Comparison of ENCODE assay signal across 27 cellular contexts in genomic region chr1:6986281-6986680, GRCh38.
"Had no signal": no experiment of that assay in that cellular context is flagged by ENCODE, and none has a peak within 500 bp of the region (broad histone marks: within the 10 kb centered on the region; RNA-seq: fewer than 3 reads in every experiment).

No MANE protein-coding gene starts in this region.

- H3K36me3 ChIP-seq: neural progenitor cell, pancreas, right lobe of liver, sigmoid colon, stomach, thoracic aorta, thyroid gland, tibial nerve, upper lobe of left lung, vagina had no signal

- H2AFZ ChIP-seq: neural progenitor cell had no signal

- H3K27ac ChIP-seq: neural progenitor cell, pancreas, psoas muscle, right lobe of liver, sigmoid colon, stomach, thoracic aorta, thyroid gland, tibial nerve, upper lobe of left lung, vagina had no signal

- H3K4me1 ChIP-seq: pancreas, right lobe of liver, sigmoid colon, stomach, thyroid gland, upper lobe of left lung, vagina had no signal

- H3K27ac Mint-ChIP-seq: naive thymus-derived CD4-positive, alpha-beta T cell; natural killer cell; neural progenitor cell; progenitor cell of endocrine pancreas; stimulated activated effector memory CD8-positive, alpha-beta T cell treated with anti-CD3 and anti-CD28 coated beads, Interleukin-12 subunit alpha, Interleukin-12 subunit beta, amount 100 ng/mL, for 72 hours; stimulated activated naive B cell treated with anti-CD40 and anti-IgM and Interleukin-4, amounts not matched to agents 10 μg/mL and 1 μg/mL and 100 μg/mL, for 72 hours; stimulated activated naive CD8-positive, alpha-beta T cell treated with anti-CD3 and anti-CD28 coated beads, Interleukin-15, Interleukin-2, amounts not matched to agents 100 ng/mL and 50 ng/mL, for 24 hours had no signal

- H3K4me1 Mint-ChIP-seq: naive thymus-derived CD4-positive, alpha-beta T cell; natural killer cell; stimulated activated effector memory CD8-positive, alpha-beta T cell treated with anti-CD3 and anti-CD28 coated beads, Interleukin-12 subunit alpha, Interleukin-12 subunit beta, amount 100 ng/mL, for 72 hours; stimulated activated naive B cell treated with anti-CD40 and anti-IgM and Interleukin-4, amounts not matched to agents 10 μg/mL and 1 μg/mL and 100 μg/mL, for 72 hours had no signal

- H3K4me3 Mint-ChIP-seq: naive thymus-derived CD4-positive, alpha-beta T cell; natural killer cell; nephron; neural progenitor cell; stimulated activated effector memory CD8-positive, alpha-beta T cell treated with anti-CD3 and anti-CD28 coated beads, Interleukin-12 subunit alpha, Interleukin-12 subunit beta, amount 100 ng/mL, for 72 hours; stimulated activated naive B cell treated with anti-CD40 and anti-IgM and Interleukin-4, amounts not matched to agents 10 μg/mL and 1 μg/mL and 100 μg/mL, for 72 hours; stimulated activated naive CD8-positive, alpha-beta T cell treated with anti-CD3 and anti-CD28 coated beads, Interleukin-15, Interleukin-2, amounts not matched to agents 100 ng/mL and 50 ng/mL, for 24 hours had no signal

- H3K9ac ChIP-seq: neural progenitor cell had no signal

- DNase-seq: naive thymus-derived CD4-positive, alpha-beta T cell; natural killer cell; occipital lobe; pancreas; psoas muscle; right cardiac atrium; right lobe of liver; sigmoid colon; small intestine; stimulated activated CD4-positive, alpha-beta T cell treated with anti-CD3 and anti-CD28 coated beads, Interleukin-15, amount 100 ng/mL, for 24 hours; stimulated activated CD4-positive, alpha-beta T cell treated with anti-CD3 and anti-CD28 coated beads, Interleukin-2, amount 100 ng/mL, for 24 hours; stimulated activated CD4-positive, alpha-beta T cell treated with anti-CD3 and anti-CD28 coated beads, Interleukin-2, amount 100 ng/mL, for 48 hours; stimulated activated CD4-positive, alpha-beta T cell treated with anti-CD3 and anti-CD28 coated beads, Interleukin-4, amount 100 ng/mL, for 24 hours; stimulated activated naive B cell treated with anti-CD40 and anti-IgM and Interleukin-4, amounts not matched to agents 10 μg/mL and 1 μg/mL and 100 μg/mL, for 72 hours; stimulated activated naive CD4-positive, alpha-beta T cell treated with Interleukin-2 at 50 U/mL for 16 hours; stomach; thyroid gland; trophoblast cell; upper lobe of left lung had no signal

- H3K4me2 ChIP-seq: neural progenitor cell had no signal

- H3K27me3 ChIP-seq: neural progenitor cell, pancreas, right lobe of liver, thyroid gland, tibial nerve, upper lobe of left lung, vagina had no signal

- H3K9me3 ChIP-seq: pancreas, psoas muscle, right lobe of liver, sigmoid colon, thoracic aorta, thyroid gland, upper lobe of left lung, vagina had no signal

- H3K4me3 ChIP-seq: neural progenitor cell, pancreas, psoas muscle, right lobe of liver, sigmoid colon, stomach, thoracic aorta, thyroid gland, tibial nerve, upper lobe of left lung, vagina had no signal

- H3K36me3 Mint-ChIP-seq: naive thymus-derived CD4-positive, alpha-beta T cell; natural killer cell; neural progenitor cell; stimulated activated effector memory CD8-positive, alpha-beta T cell treated with anti-CD3 and anti-CD28 coated beads, Interleukin-12 subunit alpha, Interleukin-12 subunit beta, amount 100 ng/mL, for 72 hours; stimulated activated naive B cell treated with anti-CD40 and anti-IgM and Interleukin-4, amounts not matched to agents 10 μg/mL and 1 μg/mL and 100 μg/mL, for 72 hours had no signal

- ATAC-seq: naive thymus-derived CD4-positive, alpha-beta T cell; natural killer cell; pancreas; psoas muscle; right cardiac atrium; right lobe of liver; stimulated activated effector memory CD8-positive, alpha-beta T cell treated with anti-CD3 and anti-CD28 coated beads, Interleukin-12 subunit alpha, Interleukin-12 subunit beta, amount 100 ng/mL, for 72 hours; stimulated activated naive B cell treated with anti-CD40 and anti-IgM and Interleukin-4, amounts not matched to agents 10 μg/mL and 1 μg/mL and 100 μg/mL, for 72 hours had no signal

- H3K9me3 Mint-ChIP-seq: natural killer cell had no signal
